In genomic region chr2:72198532-72199241, GRCh38 we compare ENCODE assay signal across 12 cellular contexts. TPM values are rescaled to one million over a fixed set of nuclear protein-coding genes. Genes with fewer than 3 reads are reported as not detected.
DNase-seq lines count a peak whose midpoint lies in the region; ATAC-seq and TF ChIP-seq lines count a peak whose summit lies in the region.
"Had no signal": no experiment of that assay in that cellular context is flagged by ENCODE, and none has a peak within 500 bp of the region (broad histone marks: within the 10 kb centered on the region; RNA-seq: fewer than 3 reads in every experiment).

No MANE protein-coding gene starts in this region.

- peak; percentile 67 for ATAC-seq in Right ventricle myocardium superior (ENCODE audit: poor library complexity)

- peaks cover 3% of the 10 kb centered on the region for H3K4me1 ChIP-seq in prostate gland (replicated peaks)
- H3K4me1 ChIP-seq: BLaER1 treated with 17β-estradiol and CSF1 and Interleukin-3, amounts not matched to agents 10 nM and 100 nM; suprapubic skin had no signal

- H3K9me3 ChIP-seq in prostate gland, result no peaks in the 10 kb centered on the region
- H3K9me3 ChIP-seq: BLaER1 treated with 17β-estradiol and CSF1 and Interleukin-3, amounts not matched to agents 10 nM and 100 nM; suprapubic skin had no signal

- no peak overlapping the region for H3K27ac ChIP-seq in prostate gland
- H3K27ac ChIP-seq: BLaER1 treated with 17β-estradiol and CSF1 and Interleukin-3, amounts not matched to agents 10 nM and 100 nM; suprapubic skin had no signal

- 56% methylated on average over 2 of the region's 2 CpGs for WGBS in prostate gland

- no peak for TF ChIP-seq POLR2A in prostate gland (IDR thresholded peaks at IDR 0.05)

- DNase-seq in Right ventricle myocardium superior (no peak), cardiac septum (ENCODE audit: low spot score) (no peak), amniotic epithelial cell (ENCODE audit: low read depth) (peak; percentile 75), glomerular visceral epithelial cell (ENCODE audit: extremely low spot score) (peak; percentile 9), prostate gland (ENCODE audit: low spot score) (no peak), NCI-H2029 treated with DMSO at 0.1 percent for 48 hours (lab: John Stamatoyannopoulos, UW) (no peak)
- DNase-seq in stimulated activated CD4-positive, alpha-beta T cell treated with anti-CD3 and anti-CD28 coated beads, Interleukin-4, amount 100 ng/mL, for 24 hours, result no peak
- DNase-seq in effector CD4-positive, alpha-beta T cell, result no peak
- DNase-seq: activated effector memory CD4-positive, alpha-beta T cell treated with Interleukin-2 at 50 U/mL for 16 hours; immature natural killer cell had no signal

- no peaks in the 10 kb centered on the region for H3K36me3 ChIP-seq in prostate gland
- H3K36me3 ChIP-seq: BLaER1 treated with 17β-estradiol and CSF1 and Interleukin-3, amounts not matched to agents 10 nM and 100 nM; suprapubic skin had no signal

- peak in 1 of 4 experiments; percentile 16 for TF ChIP-seq CTCF in prostate gland (IDR thresholded peaks at IDR 0.05)

- no peak overlapping the region for H3K4me3 ChIP-seq in prostate gland
- H3K4me3 ChIP-seq: BLaER1 treated with 17β-estradiol and CSF1 and Interleukin-3, amounts not matched to agents 10 nM and 100 nM; suprapubic skin had no signal

- intact Hi-C loops in Right ventricle myocardium superior (cut with DNase I), result no loop called here
- intact Hi-C loops in cardiac septum (cut with DNase I), result no loop called here
- intact Hi-C loops in prostate gland (cut with DNase I), result no loop called here

- no peaks in the 10 kb centered on the region for H3K27me3 ChIP-seq in prostate gland (replicated peaks; ENCODE audit: insufficient read depth)
- H3K27me3 ChIP-seq: BLaER1 treated with 17β-estradiol and CSF1 and Interleukin-3, amounts not matched to agents 10 nM and 100 nM; suprapubic skin had no signal

RNA-seq across cellular contexts. Expression of gene CYP26B1, which starts 51.0 kb away (rescaled TPM):
- 4.4 TPM for total RNA-seq in Right ventricle myocardium superior
- 7.0 TPM for total RNA-seq in cardiac septum
- total RNA-seq in prostate gland, result 10 to 100 TPM in 1 of 2 donors, under 1 TPM in 1; 0.91 to 68.2 TPM

Comparison
In these comparisons a context has a peak if more than half of its experiments do, and no peak if none do; other contexts are left out.
1. DNase-seq: peak in amniotic epithelial cell (single experiment) and glomerular visceral epithelial cell (single experiment); none in Right ventricle myocardium superior (single experiment), cardiac septum (single experiment), stimulated activated CD4-positive, alpha-beta T cell treated with anti-CD3 and anti-CD28 coated beads, Interleukin-4, amount 100 ng/mL, for 24 hours (single experiment), effector CD4-positive, alpha-beta T cell (single experiment), prostate gland (single experiment) and NCI-H2029 treated with DMSO at 0.1 percent for 48 hours (single experiment).